Comparison of ENCODE assay signal across 8 cellular contexts in the genomic region with DNA sequence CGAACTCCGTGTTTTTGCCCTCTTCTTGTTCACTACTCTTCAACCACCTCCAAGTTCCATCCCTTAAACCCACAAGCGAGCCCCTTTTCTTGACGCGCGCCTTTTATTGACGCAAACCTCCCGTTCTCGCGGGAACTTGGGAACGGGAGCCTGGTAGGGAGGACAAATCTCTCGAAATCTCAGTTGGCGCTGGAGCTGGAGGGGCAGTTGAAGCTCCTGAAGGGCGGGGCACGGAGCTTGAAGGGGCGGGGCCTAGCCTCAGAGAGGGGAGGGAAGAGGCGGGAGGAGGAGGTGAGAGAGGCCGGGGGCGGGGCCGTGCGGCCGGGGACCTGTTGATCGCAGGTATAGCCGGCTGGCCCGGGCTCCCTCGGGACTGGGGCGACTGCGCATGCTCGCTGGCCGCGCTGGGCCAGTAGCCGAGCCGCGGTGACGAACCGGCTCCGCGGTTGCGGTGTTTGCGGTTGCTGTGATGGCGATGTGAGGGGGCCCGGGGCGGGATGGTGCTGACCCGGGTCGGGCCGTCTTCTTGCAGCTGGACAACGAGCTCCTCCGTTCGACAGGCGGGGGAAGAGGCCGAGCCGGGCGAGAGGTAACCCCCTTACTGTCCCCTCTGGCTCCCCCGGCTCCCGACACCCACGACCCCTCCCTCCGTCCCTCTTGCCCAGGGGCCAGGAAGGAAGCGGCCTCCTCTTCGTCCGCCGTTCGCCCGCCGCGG. TPM values are rescaled to one million over a fixed set of nuclear protein-coding genes. Genes with fewer than 3 reads are reported as not detected.
A peak's percentile ranks its signal among the peaks of the same experiment; 100 is the strongest.
DNase-seq lines count a peak whose midpoint lies in the region; ATAC-seq and TF ChIP-seq lines count a peak whose summit lies in the region.

Gene FAM135A, plus strand, starts transcription at position 395 of the 715 bp plus-strand sequence. CDS start 14,835 bp downstream, outside the sequence.

- intact Hi-C loops in A673 (cut with micrococcal nuclease; ENCODE audit: unreplicated experiment) = no loop called here

- TF ChIP-seq CTCF in A673 (conservative IDR thresholded peaks at IDR 0.05; ENCODE audit: low read depth, low read length) (no peak), WTC11 (IDR thresholded peaks at IDR 0.05) (no peak)

- H3K27me3 Mint-ChIP-seq in WTC11 (ENCODE audit: low read depth) (no peaks in the 10 kb centered on the region; the same call in 1 of the 2 replicates), immature natural killer cell (ENCODE audit: low read depth in 3 of 3) (peaks cover 9 to 23% (median 11%) of the 10 kb centered on the region in 3 donors)

- H3K4me3 Mint-ChIP-seq in WTC11 (peak within 1 kb of the TSS; percentile 99), immature natural killer cell (peak within 1 kb of the TSS; percentile 88 to 95 (median 92))

- peak within 1 kb of the TSS; percentile 76 for H3K27ac ChIP-seq in A673 (ENCODE audit: low read depth, low read length, poor library complexity, severe bottlenecking)
- H3K27ac ChIP-seq in caudate nucleus (ENCODE audit: low read depth, low read length) = peak within 1 kb of the TSS; percentile 75

- H3K4me1 ChIP-seq in A673 (ENCODE audit: insufficient read depth, low read length, poor library complexity, severe bottlenecking) = peaks cover 5% of the 10 kb centered on the region

- H3K36me3 Mint-ChIP-seq in WTC11 = peaks cover 2% of the 10 kb centered on the region; the same call in 1 of the 2 replicates
- no peaks in the 10 kb centered on the region for H3K36me3 Mint-ChIP-seq in immature natural killer cell

- no TSS peak for BruUV-seq in A673 (replicated peaks; lab: Mats Ljungman, UMichigan)

- H3K27ac Mint-ChIP-seq in WTC11 (peak within 1 kb of the TSS; percentile 96), immature natural killer cell (peak within 1 kb of the TSS; percentile 74 to 90 (median 86))

- H3K36me3 ChIP-seq in A673 (ENCODE audit: insufficient read depth, low read length, poor library complexity, severe bottlenecking) = no peaks in the 10 kb centered on the region

- POLR2A ChIA-PET in A673 (lab: Charles Lee; ENCODE audit: low non-redundant PET) (interaction anchor here (0.6 to 0.7 kb wide), 5 partner anchors 66 to 898 kb away, joined by 3 to 8 read pairs (median 4); no protein-coding TSS in a partner anchor), WTC11 (lab: Charles Lee) (interaction anchor here (0.6 to 1.5 kb wide), 7 partner anchors 20 to 617 kb away, joined by 3 to 5 read pairs (median 4); partner anchors contain the start of gene SDHAF4)

- no peaks in the 10 kb centered on the region for H3K9me3 Mint-ChIP-seq in WTC11
- H3K9me3 Mint-ChIP-seq in immature natural killer cell = peaks cover 0 to 1% (median 0%) of the 10 kb centered on the region in 6 donors

- no peaks in the 10 kb centered on the region for H3K9me3 ChIP-seq in A673 (ENCODE audit: low read depth, low read length, poor library complexity, severe bottlenecking)

- peak; percentile 99 for DNase-seq in A673 (ENCODE audit: low spot score)
- DNase-seq in NCI-H2196 (lab: John Stamatoyannopoulos, UW; ENCODE audit: unreplicated experiment) = peak; percentile 99
- peak; percentile 100 for DNase-seq in WTC11 (ENCODE audit: low spot score)
- DNase-seq in caudate nucleus (lab: John Stamatoyannopoulos, UW) = peak; percentile 52 to 99 (median 93)
- peak; percentile 84 to 89 (median 87) for DNase-seq in immature natural killer cell
- peak; percentile 97 for DNase-seq in smooth muscle cell of the brain vasculature (ENCODE audit: low read depth, low spot score)

- ATAC-seq in GM18868 (IDR thresholded peaks at IDR 0.05; ENCODE audit: unreplicated experiment) (peak; percentile 84), HG03108 (IDR thresholded peaks at IDR 0.05; ENCODE audit: unreplicated experiment) (peak; percentile 85), WTC11 (peak; percentile 97)

- peaks cover 1% of the 10 kb centered on the region for H3K27me3 ChIP-seq in A673 (replicated peaks; ENCODE audit: insufficient read depth, low read depth, low read length, poor library complexity)

- H3K4me3 ChIP-seq in A673 (ENCODE audit: low read depth, low read length, poor library complexity, severe bottlenecking) = peak within 1 kb of the TSS; percentile 65

- CTCF ChIA-PET in A673 (lab: Charles Lee) = interaction anchor here (1.1 to 1.4 kb wide), 2 partner anchors 43 to 45 kb away, joined by 3 to 4 read pairs; no protein-coding TSS in a partner anchor
- CTCF ChIA-PET in WTC11 (lab: Charles Lee) = interaction anchor here (0.6 to 1.7 kb wide), 9 partner anchors 8 to 542 kb away, joined by 3 to 9 read pairs (median 5); no protein-coding TSS in a partner anchor

- H3K4me1 Mint-ChIP-seq in WTC11 (peaks cover 12% of the 10 kb centered on the region), immature natural killer cell (peaks cover 18 to 25% of the 10 kb centered on the region in 2 donors)

TF ChIP-seq in WTC11, 78 proteins besides CTCF, POLR2A, EP300 and RAD21 (continues in another document):
- TF ChIP-seq JUN (CRISPR knock-in tag; IDR thresholded peaks at IDR 0.05) (no peak), MXD4 (CRISPR knock-in tag; IDR thresholded peaks at IDR 0.05; ENCODE audit: borderline replicate concordance) (no peak), PRDM15 (CRISPR knock-in tag; IDR thresholded peaks at IDR 0.05) (no peak), ZNF263 (CRISPR knock-in tag; IDR thresholded peaks at IDR 0.05; ENCODE audit: low read depth) (no peak), IRF1 (CRISPR knock-in tag; IDR thresholded peaks at IDR 0.05) (no peak), ZNF671 (CRISPR knock-in tag; IDR thresholded peaks at IDR 0.05) (0 out of 2 replicates have a peak, but pooled peaks have one; percentile 11), ZNF219 (CRISPR knock-in tag; IDR thresholded peaks at IDR 0.05; ENCODE audit: borderline replicate concordance) (no peak), ZMAT4 (CRISPR knock-in tag; IDR thresholded peaks at IDR 0.05) (peak; percentile 63; the same call in 1 of the 2 replicates)
- TF ChIP-seq, protein P1, sequence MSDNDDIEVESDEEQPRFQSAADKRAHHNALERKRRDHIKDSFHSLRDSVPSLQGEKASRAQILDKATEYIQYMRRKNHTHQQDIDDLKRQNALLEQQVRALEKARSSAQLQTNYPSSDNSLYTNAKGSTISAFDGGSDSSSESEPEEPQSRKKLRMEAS (CRISPR knock-in tag; IDR thresholded peaks at IDR 0.05) = no peak; the same call in 1 of the 2 replicates
- TF ChIP-seq, protein P2, sequence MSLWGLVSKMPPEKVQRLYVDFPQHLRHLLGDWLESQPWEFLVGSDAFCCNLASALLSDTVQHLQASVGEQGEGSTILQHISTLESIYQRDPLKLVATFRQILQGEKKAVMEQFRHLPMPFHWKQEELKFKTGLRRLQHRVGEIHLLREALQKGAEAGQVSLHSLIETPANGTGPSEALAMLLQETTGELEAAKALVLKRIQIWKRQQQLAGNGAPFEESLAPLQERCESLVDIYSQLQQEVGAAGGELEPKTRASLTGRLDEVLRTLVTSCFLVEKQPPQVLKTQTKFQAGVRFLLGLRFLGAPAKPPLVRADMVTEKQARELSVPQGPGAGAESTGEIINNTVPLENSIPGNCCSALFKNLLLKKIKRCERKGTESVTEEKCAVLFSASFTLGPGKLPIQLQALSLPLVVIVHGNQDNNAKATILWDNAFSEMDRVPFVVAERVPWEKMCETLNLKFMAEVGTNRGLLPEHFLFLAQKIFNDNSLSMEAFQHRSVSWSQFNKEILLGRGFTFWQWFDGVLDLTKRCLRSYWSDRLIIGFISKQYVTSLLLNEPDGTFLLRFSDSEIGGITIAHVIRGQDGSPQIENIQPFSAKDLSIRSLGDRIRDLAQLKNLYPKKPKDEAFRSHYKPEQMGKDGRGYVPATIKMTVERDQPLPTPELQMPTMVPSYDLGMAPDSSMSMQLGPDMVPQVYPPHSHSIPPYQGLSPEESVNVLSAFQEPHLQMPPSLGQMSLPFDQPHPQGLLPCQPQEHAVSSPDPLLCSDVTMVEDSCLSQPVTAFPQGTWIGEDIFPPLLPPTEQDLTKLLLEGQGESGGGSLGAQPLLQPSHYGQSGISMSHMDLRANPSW (CRISPR knock-in tag; conservative IDR thresholded peaks at IDR 0.05; ENCODE audit: low read depth) = no peak

RNA-seq across cellular contexts. Expression of gene FAM135A, which starts in this region (rescaled TPM):
- total RNA-seq in A673 (2021) = 11.2 and 13.1 TPM in 2 replicates
- total RNA-seq in WTC11 (2021) = 31.7 to 34.1 TPM (median 32.9 TPM) in 3 replicates
- 1 to 10 TPM in 2 of 3 donors, not detected in 1; 2.1 to 2.5 TPM for polyA plus RNA-seq in immature natural killer cell

Comparison
In these comparisons a context has a peak if more than half of its experiments do, and no peak if none do; other contexts are left out.
1. Peak in every context shown above with its lines: DNase-seq, ATAC-seq, H3K4me3 ChIP-seq and H3K27ac ChIP-seq.